ENCODE assay signal across 30 cellular contexts in the genomic region with DNA sequence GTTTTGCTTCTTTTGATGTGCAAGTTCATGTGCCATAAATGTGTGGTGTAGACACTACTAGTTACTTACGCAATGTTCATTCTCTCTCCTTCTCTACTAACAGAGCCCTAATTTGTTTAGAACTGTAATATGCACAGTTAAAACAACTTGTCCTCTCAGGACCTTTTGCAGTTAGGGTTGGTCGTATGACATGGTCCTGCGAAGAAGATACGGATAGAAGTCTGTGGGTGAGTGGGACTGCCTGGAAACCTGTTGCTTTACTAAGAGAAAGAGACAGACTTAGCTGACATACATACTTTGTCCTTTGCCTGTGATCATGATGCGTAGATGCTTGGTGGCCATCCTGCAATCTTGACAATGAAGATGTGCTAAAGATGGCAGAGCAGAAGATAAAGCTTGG.
"Had no signal": no experiment of that assay in that cellular context is flagged by ENCODE, and none has a peak within 500 bp of the region (broad histone marks: within the 10 kb centered on the region; RNA-seq: fewer than 3 reads in every experiment).

No MANE protein-coding gene starts in this region.

- H3K27me3 ChIP-seq: dorsolateral prefrontal cortex, esophagus muscularis mucosa, heart right ventricle, neutrophil, sigmoid colon, suprapubic skin, transverse colon, upper lobe of right lung, uterus had no signal

- H3K9me3 ChIP-seq: uterus had no signal

- H3K27ac Mint-ChIP-seq: endodermal cell; natural killer cell; stimulated activated naive CD8-positive, alpha-beta T cell treated with anti-CD3 and anti-CD28 coated beads, Interleukin-15, amount 100 ng/mL, for 72 hours had no signal

- H3K4me3 ChIP-seq: dorsolateral prefrontal cortex, esophagus muscularis mucosa, heart right ventricle, left ventricle myocardium inferior, lower lobe of right lung, psoas muscle, sigmoid colon, skin epidermis, suprapubic skin, transverse colon, upper lobe of right lung, uterus had no signal

- H3K27ac ChIP-seq: heart right ventricle, left ventricle myocardium inferior, lower lobe of right lung, neutrophil, psoas muscle, skin epidermis, suprapubic skin, transverse colon, upper lobe of right lung, uterus had no signal

- DNase-seq: cortex of kidney; dorsolateral prefrontal cortex; effector CD8-positive, alpha-beta T cell; endodermal cell; foreskin melanocyte; glutamatergic neuron; heart right ventricle; hippocampal formation; left colon; left ventricle myocardium inferior; lower lobe of right lung; natural killer cell; posterior cingulate gyrus; psoas muscle; right cardiac atrium; sigmoid colon; stimulated activated CD4-positive, alpha-beta T cell treated with anti-CD3 and anti-CD28 coated beads, Interleukin-1b, Interleukin-23, amount 100 ng/mL, for 48 hours; stimulated activated CD4-positive, alpha-beta T cell treated with anti-CD3 and anti-CD28 coated beads, Interleukin-4, amount 100 ng/mL, for 1 hour; stimulated activated CD8-positive, alpha-beta memory T cell treated with anti-CD3 and anti-CD28 coated beads, Interleukin-4, amount 100 ng/mL, for 48 hours; stimulated activated naive CD4-positive, alpha-beta T cell; stimulated activated naive CD8-positive, alpha-beta T cell treated with anti-CD3 and anti-CD28 coated beads, Interleukin-15, amount 100 ng/mL, for 72 hours; transverse colon; upper lobe of right lung; uterus had no signal

- H3K4me3 Mint-ChIP-seq: endodermal cell; natural killer cell; neural crest cell; stimulated activated naive CD8-positive, alpha-beta T cell treated with anti-CD3 and anti-CD28 coated beads, Interleukin-15, amount 100 ng/mL, for 72 hours had no signal

- H3K4me1 Mint-ChIP-seq: stimulated activated naive CD8-positive, alpha-beta T cell treated with anti-CD3 and anti-CD28 coated beads, Interleukin-15, amount 100 ng/mL, for 72 hours had no signal

- H3K27me3 Mint-ChIP-seq: stimulated activated naive CD8-positive, alpha-beta T cell treated with anti-CD3 and anti-CD28 coated beads, Interleukin-15, amount 100 ng/mL, for 72 hours had no signal

- FAIRE-seq: islet of Langerhans had no signal

- H3K36me3 ChIP-seq: upper lobe of right lung, uterus had no signal

- ATAC-seq: heart right ventricle; left colon; lower lobe of right lung; natural killer cell; psoas muscle; right cardiac atrium; stimulated activated naive CD8-positive, alpha-beta T cell treated with anti-CD3 and anti-CD28 coated beads, Interleukin-15, amount 100 ng/mL, for 72 hours; upper lobe of right lung had no signal

- H3K4me1 ChIP-seq: lower lobe of right lung, suprapubic skin, upper lobe of right lung had no signal
